ENCODE assay signal across 1 cellular context in genomic region chr6:81816387-81816786, GRCh38.
A peak's percentile ranks its signal among the peaks of the same experiment; 100 is the strongest.
TF ChIP-seq lines count a peak whose summit lies in the region.

No MANE protein-coding gene starts in this region.

TF ChIP-seq in HepG2, 621 proteins besides CTCF, POLR2A, EP300 and RAD21 (continued from another document and continues in another):
- TF ChIP-seq FOXP4 (CRISPR knock-in tag; IDR thresholded peaks at IDR 0.05) (peak; percentile 63), MBNL3 (CRISPR knock-in tag; conservative IDR thresholded peaks at IDR 0.05) (no peak), ETV5 (CRISPR knock-in tag; IDR thresholded peaks at IDR 0.05; ENCODE audit: borderline replicate concordance) (peak; percentile 50; the same call in 1 of the 2 replicates), BRCA1 (CRISPR knock-in tag; IDR thresholded peaks at IDR 0.05) (no peak), ZNF292 (CRISPR knock-in tag; IDR thresholded peaks at IDR 0.05; ENCODE audit: borderline replicate concordance, low read depth) (no peak), SOX13 (IDR thresholded peaks at IDR 0.05) (peak; percentile 16; the same call in 1 of the 2 replicates), SOX13 (CRISPR knock-in tag; conservative IDR thresholded peaks at IDR 0.05 in 1 of 2, IDR thresholded peaks at IDR 0.05 in 1 of 2) (peak in 1 of 2 experiments; percentile 58; a peak in 2 of 4 replicates), ZMYM2 (CRISPR knock-in tag; IDR thresholded peaks at IDR 0.05) (no peak), ZNF263 (CRISPR knock-in tag; IDR thresholded peaks at IDR 0.05) (no peak), SRSF1 (optimal IDR thresholded peaks at IDR 0.05; ENCODE audit: low read depth, low read length) (no peak), ZNF350 (CRISPR knock-in tag; IDR thresholded peaks at IDR 0.05; ENCODE audit: borderline replicate concordance, low read depth) (no peak), GATA4 (IDR thresholded peaks at IDR 0.05; ENCODE audit: borderline replicate concordance, low read depth) (peak; percentile 19; the same call in 1 of the 2 replicates), NCOA2 (CRISPR knock-in tag; IDR thresholded peaks at IDR 0.05) (peak; percentile 49; the same call in 1 of the 2 replicates), FOXK1 (CRISPR knock-in tag; IDR thresholded peaks at IDR 0.05; ENCODE audit: borderline replicate concordance, low read depth) (0 out of 2 replicates have a peak, but pooled peaks have one; percentile 46), POGZ (CRISPR knock-in tag; IDR thresholded peaks at IDR 0.05) (0 out of 2 replicates have a peak, but pooled peaks have one; percentile 34), ZFY (CRISPR knock-in tag; IDR thresholded peaks at IDR 0.05) (no peak), ARID5B (CRISPR knock-in tag; IDR thresholded peaks at IDR 0.05) (peak; percentile 71), IRX3 (CRISPR knock-in tag; IDR thresholded peaks at IDR 0.05; ENCODE audit: borderline replicate concordance, low read depth) (no peak), SMARCC2 (IDR thresholded peaks at IDR 0.05) (no peak), FOXA1 (IDR thresholded peaks at IDR 0.05) (no peak), FOXA1 (CRISPR knock-in tag; IDR thresholded peaks at IDR 0.05) (peak; percentile 70), ZSCAN29 (CRISPR knock-in tag; conservative IDR thresholded peaks at IDR 0.05) (no peak), BATF2 (CRISPR knock-in tag; IDR thresholded peaks at IDR 0.05) (no peak), FOXP1 (IDR thresholded peaks at IDR 0.05) (no peak), FOXP1 (CRISPR knock-in tag; IDR thresholded peaks at IDR 0.05) (peak; percentile 47; the same call in 1 of the 2 replicates), TCF7 (IDR thresholded peaks at IDR 0.05; ENCODE audit: low read depth) (peak; percentile 74), ZNF274 (CRISPR knock-in tag; IDR thresholded peaks at IDR 0.05) (no peak), TEAD3 (CRISPR knock-in tag; optimal IDR thresholded peaks at IDR 0.05; ENCODE audit: borderline replicate concordance) (peak; percentile 37)
- TF ChIP-seq, protein P1, sequence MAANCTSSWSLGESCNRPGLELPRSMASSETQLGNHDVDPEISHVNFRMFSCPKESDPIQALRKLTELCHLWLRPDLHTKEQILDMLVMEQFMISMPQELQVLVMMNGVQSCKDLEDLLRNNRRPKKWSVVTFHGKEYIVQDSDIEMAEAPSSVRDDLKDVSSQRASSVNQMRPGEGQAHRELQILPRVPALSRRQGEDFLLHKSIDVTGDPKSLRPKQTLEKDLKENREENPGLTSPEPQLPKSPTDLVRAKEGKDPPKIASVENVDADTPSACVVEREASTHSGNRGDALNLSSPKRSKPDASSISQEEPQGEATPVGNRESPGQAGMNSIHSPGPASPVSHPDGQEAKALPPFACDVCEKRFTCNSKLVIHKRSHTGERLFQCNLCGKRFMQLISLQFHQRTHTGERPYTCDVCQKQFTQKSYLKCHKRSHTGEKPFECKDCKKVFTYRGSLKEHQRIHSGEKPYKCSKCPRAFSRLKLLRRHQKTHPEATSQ (CRISPR knock-in tag; IDR thresholded peaks at IDR 0.05; ENCODE audit: borderline replicate concordance) = no peak
- TF ChIP-seq, protein P2, sequence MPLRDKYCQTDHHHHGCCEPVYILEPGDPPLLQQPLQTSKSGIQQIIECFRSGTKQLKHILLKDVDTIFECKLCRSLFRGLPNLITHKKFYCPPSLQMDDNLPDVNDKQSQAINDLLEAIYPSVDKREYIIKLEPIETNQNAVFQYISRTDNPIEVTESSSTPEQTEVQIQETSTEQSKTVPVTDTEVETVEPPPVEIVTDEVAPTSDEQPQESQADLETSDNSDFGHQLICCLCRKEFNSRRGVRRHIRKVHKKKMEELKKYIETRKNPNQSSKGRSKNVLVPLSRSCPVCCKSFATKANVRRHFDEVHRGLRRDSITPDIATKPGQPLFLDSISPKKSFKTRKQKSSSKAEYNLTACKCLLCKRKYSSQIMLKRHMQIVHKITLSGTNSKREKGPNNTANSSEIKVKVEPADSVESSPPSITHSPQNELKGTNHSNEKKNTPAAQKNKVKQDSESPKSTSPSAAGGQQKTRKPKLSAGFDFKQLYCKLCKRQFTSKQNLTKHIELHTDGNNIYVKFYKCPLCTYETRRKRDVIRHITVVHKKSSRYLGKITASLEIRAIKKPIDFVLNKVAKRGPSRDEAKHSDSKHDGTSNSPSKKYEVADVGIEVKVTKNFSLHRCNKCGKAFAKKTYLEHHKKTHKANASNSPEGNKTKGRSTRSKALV (CRISPR knock-in tag; IDR thresholded peaks at IDR 0.05) = 0 out of 2 replicates have a peak, but pooled peaks have one; percentile 27
- TF ChIP-seq, protein P3, sequence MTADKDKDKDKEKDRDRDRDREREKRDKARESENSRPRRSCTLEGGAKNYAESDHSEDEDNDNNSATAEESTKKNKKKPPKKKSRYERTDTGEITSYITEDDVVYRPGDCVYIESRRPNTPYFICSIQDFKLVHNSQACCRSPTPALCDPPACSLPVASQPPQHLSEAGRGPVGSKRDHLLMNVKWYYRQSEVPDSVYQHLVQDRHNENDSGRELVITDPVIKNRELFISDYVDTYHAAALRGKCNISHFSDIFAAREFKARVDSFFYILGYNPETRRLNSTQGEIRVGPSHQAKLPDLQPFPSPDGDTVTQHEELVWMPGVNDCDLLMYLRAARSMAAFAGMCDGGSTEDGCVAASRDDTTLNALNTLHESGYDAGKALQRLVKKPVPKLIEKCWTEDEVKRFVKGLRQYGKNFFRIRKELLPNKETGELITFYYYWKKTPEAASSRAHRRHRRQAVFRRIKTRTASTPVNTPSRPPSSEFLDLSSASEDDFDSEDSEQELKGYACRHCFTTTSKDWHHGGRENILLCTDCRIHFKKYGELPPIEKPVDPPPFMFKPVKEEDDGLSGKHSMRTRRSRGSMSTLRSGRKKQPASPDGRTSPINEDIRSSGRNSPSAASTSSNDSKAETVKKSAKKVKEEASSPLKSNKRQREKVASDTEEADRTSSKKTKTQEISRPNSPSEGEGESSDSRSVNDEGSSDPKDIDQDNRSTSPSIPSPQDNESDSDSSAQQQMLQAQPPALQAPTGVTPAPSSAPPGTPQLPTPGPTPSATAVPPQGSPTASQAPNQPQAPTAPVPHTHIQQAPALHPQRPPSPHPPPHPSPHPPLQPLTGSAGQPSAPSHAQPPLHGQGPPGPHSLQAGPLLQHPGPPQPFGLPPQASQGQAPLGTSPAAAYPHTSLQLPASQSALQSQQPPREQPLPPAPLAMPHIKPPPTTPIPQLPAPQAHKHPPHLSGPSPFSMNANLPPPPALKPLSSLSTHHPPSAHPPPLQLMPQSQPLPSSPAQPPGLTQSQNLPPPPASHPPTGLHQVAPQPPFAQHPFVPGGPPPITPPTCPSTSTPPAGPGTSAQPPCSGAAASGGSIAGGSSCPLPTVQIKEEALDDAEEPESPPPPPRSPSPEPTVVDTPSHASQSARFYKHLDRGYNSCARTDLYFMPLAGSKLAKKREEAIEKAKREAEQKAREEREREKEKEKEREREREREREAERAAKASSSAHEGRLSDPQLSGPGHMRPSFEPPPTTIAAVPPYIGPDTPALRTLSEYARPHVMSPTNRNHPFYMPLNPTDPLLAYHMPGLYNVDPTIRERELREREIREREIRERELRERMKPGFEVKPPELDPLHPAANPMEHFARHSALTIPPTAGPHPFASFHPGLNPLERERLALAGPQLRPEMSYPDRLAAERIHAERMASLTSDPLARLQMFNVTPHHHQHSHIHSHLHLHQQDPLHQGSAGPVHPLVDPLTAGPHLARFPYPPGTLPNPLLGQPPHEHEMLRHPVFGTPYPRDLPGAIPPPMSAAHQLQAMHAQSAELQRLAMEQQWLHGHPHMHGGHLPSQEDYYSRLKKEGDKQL (CRISPR knock-in tag; IDR thresholded peaks at IDR 0.05; ENCODE audit: low read depth) = no peak
- TF ChIP-seq, protein P4, sequence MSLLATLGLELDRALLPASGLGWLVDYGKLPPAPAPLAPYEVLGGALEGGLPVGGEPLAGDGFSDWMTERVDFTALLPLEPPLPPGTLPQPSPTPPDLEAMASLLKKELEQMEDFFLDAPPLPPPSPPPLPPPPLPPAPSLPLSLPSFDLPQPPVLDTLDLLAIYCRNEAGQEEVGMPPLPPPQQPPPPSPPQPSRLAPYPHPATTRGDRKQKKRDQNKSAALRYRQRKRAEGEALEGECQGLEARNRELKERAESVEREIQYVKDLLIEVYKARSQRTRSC (CRISPR knock-in tag; IDR thresholded peaks at IDR 0.05; ENCODE audit: low read depth) = no peak
- TF ChIP-seq, protein P5, sequence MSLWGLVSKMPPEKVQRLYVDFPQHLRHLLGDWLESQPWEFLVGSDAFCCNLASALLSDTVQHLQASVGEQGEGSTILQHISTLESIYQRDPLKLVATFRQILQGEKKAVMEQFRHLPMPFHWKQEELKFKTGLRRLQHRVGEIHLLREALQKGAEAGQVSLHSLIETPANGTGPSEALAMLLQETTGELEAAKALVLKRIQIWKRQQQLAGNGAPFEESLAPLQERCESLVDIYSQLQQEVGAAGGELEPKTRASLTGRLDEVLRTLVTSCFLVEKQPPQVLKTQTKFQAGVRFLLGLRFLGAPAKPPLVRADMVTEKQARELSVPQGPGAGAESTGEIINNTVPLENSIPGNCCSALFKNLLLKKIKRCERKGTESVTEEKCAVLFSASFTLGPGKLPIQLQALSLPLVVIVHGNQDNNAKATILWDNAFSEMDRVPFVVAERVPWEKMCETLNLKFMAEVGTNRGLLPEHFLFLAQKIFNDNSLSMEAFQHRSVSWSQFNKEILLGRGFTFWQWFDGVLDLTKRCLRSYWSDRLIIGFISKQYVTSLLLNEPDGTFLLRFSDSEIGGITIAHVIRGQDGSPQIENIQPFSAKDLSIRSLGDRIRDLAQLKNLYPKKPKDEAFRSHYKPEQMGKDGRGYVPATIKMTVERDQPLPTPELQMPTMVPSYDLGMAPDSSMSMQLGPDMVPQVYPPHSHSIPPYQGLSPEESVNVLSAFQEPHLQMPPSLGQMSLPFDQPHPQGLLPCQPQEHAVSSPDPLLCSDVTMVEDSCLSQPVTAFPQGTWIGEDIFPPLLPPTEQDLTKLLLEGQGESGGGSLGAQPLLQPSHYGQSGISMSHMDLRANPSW (CRISPR knock-in tag; IDR thresholded peaks at IDR 0.05; ENCODE audit: borderline replicate concordance) = no peak
